In genomic region chr11:77771135-77771534, GRCh38 we compare ENCODE assay signal across 17 cellular contexts. TPM values are rescaled to one million over a fixed set of nuclear protein-coding genes. Genes with fewer than 3 reads are reported as not detected.
DNase-seq lines count a peak whose midpoint lies in the region; ATAC-seq and TF ChIP-seq lines count a peak whose summit lies in the region.
"Had no signal": no experiment of that assay in that cellular context is flagged by ENCODE, and none has a peak within 500 bp of the region (broad histone marks: within the 10 kb centered on the region; RNA-seq: fewer than 3 reads in every experiment).

No MANE protein-coding gene starts in this region.

- dilution Hi-C loops in IMR-90 (cut with HindIII; ENCODE audit: low sequenced_read_pairs, unreplicated experiment) = no loop called here

- no peak overlapping the region for H4K91ac ChIP-seq in IMR-90 (ENCODE audit: insufficient read depth, low read depth, low read length)

- no peak overlapping the region for H3K9ac ChIP-seq in IMR-90 (ENCODE audit: low read depth, low read length)
- H3K9ac ChIP-seq: KMS-11 had no signal

- no peak overlapping the region for H3K14ac ChIP-seq in IMR-90 (replicated peaks; ENCODE audit: low read depth, low read length)

- 0 out of 2 replicates have a peak overlapping the region, but pooled peaks have one; percentile 5 for H3K23ac ChIP-seq in IMR-90 (ENCODE audit: low read depth, low read length)

- no peak overlapping the region for H2BK20ac ChIP-seq in IMR-90 (ENCODE audit: low read depth, low read length)

- peaks cover 4 to 6% of the 10 kb centered on the region in 2 donors for H3K36me3 Mint-ChIP-seq in CD4-positive, alpha-beta memory T cell
- H3K36me3 Mint-ChIP-seq in activated CD8-positive, alpha-beta T cell treated with anti-CD3 and anti-CD28 coated beads, Interleukin-2, amount 10 ng/mL, durations not matched to agents 7 days and 5 days (ENCODE audit: low read depth) = no peaks in the 10 kb centered on the region

- ATAC-seq in IMR-90 (ENCODE audit: low read depth) = no peak
- ATAC-seq in activated CD8-positive, alpha-beta T cell treated with anti-CD3 and anti-CD28 coated beads, Interleukin-2, amount 10 ng/mL, durations not matched to agents 7 days and 5 days = no peak
- peak; percentile 13 for ATAC-seq in mucosa of descending colon
- ATAC-seq in heart left ventricle = no peak

- H3K4ac ChIP-seq in IMR-90 (ENCODE audit: low read depth, low read length) = no peak overlapping the region

- peak overlapping the region in 6 of 8 donors; percentile 17 to 70 (median 56) for H3K4me3 Mint-ChIP-seq in CD4-positive, alpha-beta memory T cell
- no peak overlapping the region for H3K4me3 Mint-ChIP-seq in activated CD8-positive, alpha-beta T cell treated with anti-CD3 and anti-CD28 coated beads, Interleukin-2, amount 10 ng/mL, durations not matched to agents 7 days and 5 days
- H3K4me3 Mint-ChIP-seq: nephron had no signal

- no peak for TF ChIP-seq RAD21 in IMR-90 (IDR thresholded peaks at IDR 0.05; ENCODE audit: low read length)

- H3K56ac ChIP-seq in IMR-90 (ENCODE audit: extremely low read depth, insufficient read depth, low read length) = no peak overlapping the region

- no peak overlapping the region for H4K5ac ChIP-seq in IMR-90 (ENCODE audit: low read depth, low read length)

- H3K27me3 Mint-ChIP-seq in CD4-positive, alpha-beta memory T cell = no peaks in the 10 kb centered on the region
- H3K27me3 Mint-ChIP-seq in activated CD8-positive, alpha-beta T cell treated with anti-CD3 and anti-CD28 coated beads, Interleukin-2, amount 10 ng/mL, durations not matched to agents 7 days and 5 days (ENCODE audit: low read depth) = no peaks in the 10 kb centered on the region

- H3K4me3 ChIP-seq in CD4-positive, alpha-beta memory T cell (ENCODE audit: low read length in 2 of 2) = no peak overlapping the region
- no peak overlapping the region for H3K4me3 ChIP-seq in IMR-90 (ENCODE audit: insufficient read depth, low read depth, low read length)
- H3K4me3 ChIP-seq in mucosa of descending colon = no peak overlapping the region
- no peak overlapping the region for H3K4me3 ChIP-seq in heart left ventricle
- H3K4me3 ChIP-seq: thoracic aorta had no signal

- WGBS in IMR-90 (ENCODE audit: extremely low coverage in 2 of 2, insufficient read length in 1 of 2), 2 experiments = 100% methylated on average over 1 of the region's 4 CpGs; no CpG with 5 or more reads in 1 of the 2 experiments
- 55 to 58% (median 56%) methylated on average over 4 of the region's 4 CpGs for WGBS in heart left ventricle, 4 donors

- no peak overlapping the region for H3K4me2 ChIP-seq in IMR-90 (ENCODE audit: low read depth, low read length)
- H3K4me2 ChIP-seq: KMS-11 had no signal

- in situ Hi-C loops in IMR-90 (cut with MboI; ENCODE audit: low sequenced_read_pairs) = loop anchor here (10.0 kb wide), 1 partner anchor 224 kb away; the partner anchor contains the start of gene INTS4

- BruUV-seq in IMR-90 (replicated peaks; lab: Mats Ljungman, UMichigan) = no TSS peak

- peaks cover 42% of the 10 kb centered on the region for H3K4me1 ChIP-seq in CD4-positive, alpha-beta memory T cell (ENCODE audit: insufficient read depth, low read length)
- H3K4me1 ChIP-seq in IMR-90 (ENCODE audit: control insufficient read depth, insufficient read depth, low read length) (peaks cover 2% of the 10 kb centered on the region), mucosa of descending colon (ENCODE audit: low read depth) (no peaks in the 10 kb centered on the region), heart left ventricle (peaks cover 0 to 30% (median 16%) of the 10 kb centered on the region in 12 donors)

- H2AFZ ChIP-seq in IMR-90 (replicated peaks; ENCODE audit: low read length, poor library complexity) = no peak overlapping the region

- TF ChIP-seq CTCF in IMR-90 (conservative IDR thresholded peaks at IDR 0.05; ENCODE audit: low read depth, low read length) (no peak), mucosa of descending colon (IDR thresholded peaks at IDR 0.05) (no peak), heart left ventricle (IDR thresholded peaks at IDR 0.05) (no peak)

- H2AK9ac ChIP-seq in IMR-90 (replicated peaks; ENCODE audit: low read depth, low read length, poor library complexity) = no peak overlapping the region

- peaks cover 84% of the 10 kb centered on the region for H4K20me1 ChIP-seq in IMR-90 (ENCODE audit: insufficient read depth, low read length)

- peaks cover 34 to 80% of the 10 kb centered on the region in 2 experiments for H3K79me1 ChIP-seq in IMR-90 (ENCODE audit: low read depth in 1 of 2, low read length in 2 of 2)

- POLR2A ChIA-PET in CD4-positive, alpha-beta memory T cell (lab: Charles Lee; ENCODE audit: partially characterized antibody) = interaction anchor here (1.5 kb wide), 1 partner anchor 49 kb away, joined by 5 read pairs; the partner anchor contains the start of gene RSF1
- POLR2A ChIA-PET in IMR-90 (lab: Charles Lee; ENCODE audit: unreplicated experiment) = no interaction called here
- POLR2A ChIA-PET in activated CD8-positive, alpha-beta T cell treated with anti-CD3 and anti-CD28 coated beads, Interleukin-2, amount 10 ng/mL, durations not matched to agents 7 days and 5 days (lab: Charles Lee) = no interaction called here

- H3K27ac Mint-ChIP-seq in CD4-positive, alpha-beta memory T cell = peak overlapping the region in 5 of 7 donors; percentile 0 to 76 (median 43)
- peak overlapping the region; percentile 27 for H3K27ac Mint-ChIP-seq in activated CD8-positive, alpha-beta T cell treated with anti-CD3 and anti-CD28 coated beads, Interleukin-2, amount 10 ng/mL, durations not matched to agents 7 days and 5 days
- H3K27ac Mint-ChIP-seq: activated T-helper 2 cell treated with anti-CD3 and anti-CD28 coated beads, Interferon-gamma antibody, Interleukin-2, Interleukin-4, amounts not matched to agents 10 μg/mL and 5 μg/mL and 100 μg/mL, durations not matched to agents 14 hours and 24 hours and 36 hours; nephron had no signal

- no peak overlapping the region for H3K18ac ChIP-seq in IMR-90 (ENCODE audit: low read depth, low read length)

- 0 out of 2 replicates have a peak, but pooled peaks cover 3% of the 10 kb centered on the region for H3K9me1 ChIP-seq in IMR-90 (ENCODE audit: insufficient read depth, low read length)

- H3K36me3 ChIP-seq in CD4-positive, alpha-beta memory T cell (ENCODE audit: insufficient read depth, low read length) = no peaks in the 10 kb centered on the region
- H3K36me3 ChIP-seq in IMR-90 (ENCODE audit: control insufficient read depth, insufficient read depth, low read length) = peaks cover 2% of the 10 kb centered on the region
- H3K36me3 ChIP-seq in mucosa of descending colon (ENCODE audit: low read depth) = no peaks in the 10 kb centered on the region
- peaks cover 0 to 5% (median 0%) of the 10 kb centered on the region in 9 donors for H3K36me3 ChIP-seq in heart left ventricle
- H3K36me3 ChIP-seq: thoracic aorta had no signal

- H4K8ac ChIP-seq in IMR-90 (ENCODE audit: low read depth in 2 of 2, low read length in 2 of 2) = no peak overlapping the region

- H3K4me1 Mint-ChIP-seq in CD4-positive, alpha-beta memory T cell = peaks cover 39 to 77% (median 62%) of the 10 kb centered on the region in 4 donors
- H3K4me1 Mint-ChIP-seq in activated CD8-positive, alpha-beta T cell treated with anti-CD3 and anti-CD28 coated beads, Interleukin-2, amount 10 ng/mL, durations not matched to agents 7 days and 5 days (ENCODE audit: low read depth) = peaks cover 21% of the 10 kb centered on the region

- H2AK5ac ChIP-seq in IMR-90 (ENCODE audit: low read depth, low read length) = no peak overlapping the region

- no peaks in the 10 kb centered on the region for H3K9me3 Mint-ChIP-seq in CD4-positive, alpha-beta memory T cell
- no peaks in the 10 kb centered on the region for H3K9me3 Mint-ChIP-seq in activated CD8-positive, alpha-beta T cell treated with anti-CD3 and anti-CD28 coated beads, Interleukin-2, amount 10 ng/mL, durations not matched to agents 7 days and 5 days (ENCODE audit: insufficient read depth)
- H3K9me3 Mint-ChIP-seq: activated T-helper 2 cell treated with anti-CD3 and anti-CD28 coated beads, Interferon-gamma antibody, Interleukin-2, Interleukin-4, amounts not matched to agents 10 μg/mL and 5 μg/mL and 100 μg/mL, durations not matched to agents 14 hours and 24 hours and 36 hours; nephron had no signal

- H3K9me3 ChIP-seq in CD4-positive, alpha-beta memory T cell (ENCODE audit: control insufficient read depth in 1 of 2, low read length in 2 of 2) = no peaks in the 10 kb centered on the region
- H3K9me3 ChIP-seq in IMR-90 (ENCODE audit: control insufficient read depth, insufficient read depth, low read length) = no peaks in the 10 kb centered on the region
- no peaks in the 10 kb centered on the region for H3K9me3 ChIP-seq in mucosa of descending colon
- no peaks in the 10 kb centered on the region for H3K9me3 ChIP-seq in heart left ventricle
- H3K9me3 ChIP-seq: thoracic aorta had no signal

- CTCF ChIA-PET in CD4-positive, alpha-beta memory T cell (lab: Charles Lee; ENCODE audit: partially characterized antibody) = no interaction called here
- CTCF ChIA-PET in IMR-90 (lab: Yijun Ruan, JAX) = no interaction called here
- CTCF ChIA-PET in activated CD8-positive, alpha-beta T cell treated with anti-CD3 and anti-CD28 coated beads, Interleukin-2, amount 10 ng/mL, durations not matched to agents 7 days and 5 days (lab: Charles Lee) = interaction anchor here (0.6 kb wide), 1 partner anchor 1114 kb away, joined by 3 read pairs; no protein-coding TSS in a partner anchor

- no peak overlapping the region for H2BK120ac ChIP-seq in IMR-90 (ENCODE audit: low read depth, low read length)

- H2BK5ac ChIP-seq in IMR-90 (ENCODE audit: low read depth, low read length, poor library complexity, severe bottlenecking) = no peak overlapping the region

- no peak overlapping the region for H3K27ac ChIP-seq in CD4-positive, alpha-beta memory T cell (ENCODE audit: low read depth, low read length)
- H3K27ac ChIP-seq in IMR-90 (ENCODE audit: insufficient read depth, low read length) (no peak overlapping the region), heart left ventricle (no peak overlapping the region)
- H3K27ac ChIP-seq: KMS-11, thoracic aorta had no signal

- TF ChIP-seq POLR2A in IMR-90 (IDR thresholded peaks at IDR 0.05; ENCODE audit: low read depth, low read length) (no peak), heart left ventricle (IDR thresholded peaks at IDR 0.05) (no peak)

- peak in 2 of 5 donors; percentile 2 to 3 for DNase-seq in CD4-positive, alpha-beta memory T cell
- no peak for DNase-seq in IMR-90
- DNase-seq in activated CD8-positive, alpha-beta T cell treated with anti-CD3 and anti-CD28 coated beads, Interleukin-2, amount 10 ng/mL, durations not matched to agents 7 days and 5 days = no peak
- DNase-seq in mucosa of descending colon = no peak
- DNase-seq in MV-4-11 (lab: John Stamatoyannopoulos, UW) = no peak
- no peak for DNase-seq in activated effector memory CD4-positive, alpha-beta T cell treated with Interleukin-2 at 50 U/mL for 16 hours
- DNase-seq in dedifferentiated amniotic fluid mesenchymal stem cell (ENCODE audit: extremely low spot score) = no peak
- DNase-seq in heart left ventricle = no peak
- DNase-seq: AML-193; dermis blood vessel endothelial cell; DMS 273 treated with DMSO at 0.1 percent for 48 hours; NCI-H1417; stimulated activated CD4-positive, alpha-beta T cell treated with anti-CD3 and anti-CD28 coated beads, Interleukin-2, amount 100 ng/mL, for 48 hours had no signal

- intact Hi-C loops in CD4-positive, alpha-beta memory T cell (cut with micrococcal nuclease) = no loop called here
- intact Hi-C loops in IMR-90 (cut with micrococcal nuclease) = no loop called here
- intact Hi-C loops in mucosa of descending colon (cut with DNase I, micrococcal nuclease) = no loop called here
- intact Hi-C loops in heart left ventricle (cut with DNase I) = no loop called here

- H3K27me3 ChIP-seq in CD4-positive, alpha-beta memory T cell (ENCODE audit: insufficient read depth, low read length) = no peaks in the 10 kb centered on the region
- H3K27me3 ChIP-seq in IMR-90 (ENCODE audit: control insufficient read depth, insufficient read depth, low read length) (no peaks in the 10 kb centered on the region), heart left ventricle (no peaks in the 10 kb centered on the region)

- H2BK15ac ChIP-seq in IMR-90 (ENCODE audit: low read depth, low read length) = no peak overlapping the region

RNA-seq across cellular contexts. Expression of gene RSF1, which starts 49.4 kb away (rescaled TPM):
- 100 to 1,000 TPM; 105 to 106 TPM for total RNA-seq in CD4-positive, alpha-beta memory T cell
- polyA plus RNA-seq in CD4-positive, alpha-beta memory T cell = 10 to 100 TPM; 13.0 to 51.5 TPM
- 18.5 and 26.7 TPM in 2 replicates for total RNA-seq in IMR-90 (2012; rRNA removed)
- polyA plus RNA-seq in IMR-90 (2012; rRNA removed) = 13.9 and 19.1 TPM in 2 replicates
- 1.9 and 3.8 TPM in 2 replicates for polyA plus RNA-seq in IMR-90 (2012; cell fraction: cytosol; rRNA removed)
- 1.3 and 13.3 TPM in 2 replicates for polyA plus RNA-seq in IMR-90 (2012; cell fraction: nucleus; rRNA removed; ENCODE audit: low replicate concordance)
- total RNA-seq in activated CD8-positive, alpha-beta T cell treated with anti-CD3 and anti-CD28 coated beads, Interleukin-2, amount 10 ng/mL, durations not matched to agents 7 days and 5 days = 10 to 100 TPM; 41.1 to 49.1 TPM
- 10 to 100 TPM; 43.7 to 80.2 (median 44.4) TPM for total RNA-seq in mucosa of descending colon
- 10 to 100 TPM; 32.8 to 49.2 (median 43.6) TPM for total RNA-seq in heart left ventricle
- polyA plus RNA-seq in heart left ventricle = 10 to 100 TPM; 11.2 to 16.9 TPM

RNA-seq across cellular contexts. Expression of gene AAMDC, which starts 49.8 kb away (rescaled TPM):
- 1 to 10 TPM; 7.6 to 9.4 TPM for total RNA-seq in CD4-positive, alpha-beta memory T cell
- polyA plus RNA-seq in CD4-positive, alpha-beta memory T cell = 10 to 100 TPM; 27.6 to 36.7 TPM
- total RNA-seq in IMR-90 (2012; rRNA removed) (15.8 and 49.7 TPM in 2 replicates), mucosa of descending colon (10 to 100 TPM; 22.9 to 28.1 (median 27.9) TPM), heart left ventricle (100 to 1,000 TPM in 3 of 9 donors, 10 to 100 TPM in 6; 56.9 to 123 (median 77.0) TPM)
- polyA plus RNA-seq in IMR-90 (2012; rRNA removed) (47.6 and 51.2 TPM in 2 replicates), heart left ventricle (100 to 1,000 TPM; 108 to 337 TPM)
- polyA plus RNA-seq in IMR-90 (2012; cell fraction: cytosol; rRNA removed) = 20.9 and 28.0 TPM in 2 replicates
- polyA plus RNA-seq in IMR-90 (2012; cell fraction: nucleus; rRNA removed; ENCODE audit: low replicate concordance) = 3.7 and 17.0 TPM in 2 replicates
- 10 to 100 TPM; 12.7 to 13.0 TPM for total RNA-seq in activated CD8-positive, alpha-beta T cell treated with anti-CD3 and anti-CD28 coated beads, Interleukin-2, amount 10 ng/mL, durations not matched to agents 7 days and 5 days
